In genomic region chr6:55913213-55914195, GRCh38 we compare ENCODE assay signal across 15 cellular contexts. TPM values are rescaled to one million over a fixed set of nuclear protein-coding genes. Genes with fewer than 3 reads are reported as not detected.
DNase-seq lines count a peak whose midpoint lies in the region; ATAC-seq and TF ChIP-seq lines count a peak whose summit lies in the region.
"Had no signal": no experiment of that assay in that cellular context is flagged by ENCODE, and none has a peak within 500 bp of the region (broad histone marks: within the 10 kb centered on the region; RNA-seq: fewer than 3 reads in every experiment).

No MANE protein-coding gene starts in this region.

- H3K36me3 ChIP-seq in OCI-LY3 (replicated peaks; ENCODE audit: low read depth, low read length): no peaks in the 10 kb centered on the region
- H3K36me3 ChIP-seq: ovary had no signal

- H3K4me2 ChIP-seq in OCI-LY3 (ENCODE audit: low read length): no peak overlapping the region

- ATAC-seq in GM18870 (IDR thresholded peaks at IDR 0.05; ENCODE audit: unreplicated experiment) (peak; percentile 69), HG03039 (IDR thresholded peaks at IDR 0.05; ENCODE audit: unreplicated experiment) (peak; percentile 58), GM21528 (IDR thresholded peaks at IDR 0.05; ENCODE audit: low FRiP score, unreplicated experiment) (no peak), GM21390 (IDR thresholded peaks at IDR 0.05; ENCODE audit: unreplicated experiment) (no peak)

- DNase-seq in iPS-NIHi7 (ENCODE audit: extremely low spot score): peak; percentile 45
- DNase-seq in nephron progenitor cell: no peak
- no peak for DNase-seq in mesothelial cell of epicardium (ENCODE audit: low spot score in 2 of 2, unreplicated experiment in 2 of 2)
- DNase-seq: foreskin melanocyte, NCI-H1436 treated with DMSO at 0.1 percent for 48 hours, ovary had no signal

- no peaks in the 10 kb centered on the region for H3K9me3 ChIP-seq in OCI-LY3 (ENCODE audit: insufficient read depth, low read length)
- H3K9me3 ChIP-seq: ovary had no signal

- H3K9me3 Mint-ChIP-seq in nephron progenitor cell (peaks cover 12% of the 10 kb centered on the region), mesothelial cell of epicardium (no peaks in the 10 kb centered on the region)
- H3K9me3 Mint-ChIP-seq: activated T-helper 1 cell treated with anti-CD3 and anti-CD28 coated beads, Interleukin-12 subunit alpha, Interleukin-12 subunit beta, Interleukin-2, Interleukin-4 antibody, amounts not matched to agents 30 ng/mL and 10 ng/mL and 1 ng/mL, durations not matched to agents 14 hours and 24 hours and 36 hours had no signal

- H3K4me1 ChIP-seq in OCI-LY3 (ENCODE audit: low read length): no peaks in the 10 kb centered on the region

- H3K36me3 Mint-ChIP-seq in nephron progenitor cell (ENCODE audit: low read depth) (no peaks in the 10 kb centered on the region), mesothelial cell of epicardium (no peaks in the 10 kb centered on the region)

- no peaks in the 10 kb centered on the region for H3K79me2 ChIP-seq in OCI-LY3 (ENCODE audit: low read length)

- H3K27ac ChIP-seq in OCI-LY3 (ENCODE audit: low read length): no peak overlapping the region
- H3K27ac ChIP-seq: ovary had no signal

- H3K27me3 Mint-ChIP-seq in nephron progenitor cell (ENCODE audit: low read depth, poor library complexity) (no peaks in the 10 kb centered on the region), mesothelial cell of epicardium (ENCODE audit: low read depth) (no peaks in the 10 kb centered on the region)
- H3K27me3 Mint-ChIP-seq: central memory CD8-positive, alpha-beta T cell had no signal

- no peaks in the 10 kb centered on the region for H4K20me1 ChIP-seq in OCI-LY3 (ENCODE audit: insufficient read depth, low read length)

- H3K9ac ChIP-seq in OCI-LY3 (ENCODE audit: low read length): no peak overlapping the region

- TF ChIP-seq CTCF in OCI-LY3 (IDR thresholded peaks at IDR 0.05; ENCODE audit: low read depth, low read length): no peak
- TF ChIP-seq CTCF in nephron progenitor cell (IDR thresholded peaks at IDR 0.05): no peak
- no peak for TF ChIP-seq CTCF in mesothelial cell of epicardium (IDR thresholded peaks at IDR 0.05; ENCODE audit: unreplicated experiment)

- H2AFZ ChIP-seq in OCI-LY3 (ENCODE audit: low read depth, low read length): 0 out of 2 replicates have a peak overlapping the region, but pooled peaks have one; percentile 9

- H3K27me3 ChIP-seq in OCI-LY3 (ENCODE audit: low read depth, low read length): no peaks in the 10 kb centered on the region
- H3K27me3 ChIP-seq: ovary had no signal

- H3K4me1 Mint-ChIP-seq in nephron progenitor cell (no peaks in the 10 kb centered on the region), mesothelial cell of epicardium (peaks cover 5% of the 10 kb centered on the region)
- H3K4me1 Mint-ChIP-seq: central memory CD8-positive, alpha-beta T cell had no signal

- H3K27ac Mint-ChIP-seq in nephron progenitor cell: no peak overlapping the region
- no peak overlapping the region for H3K27ac Mint-ChIP-seq in mesothelial cell of epicardium
- H3K27ac Mint-ChIP-seq: activated T-helper 1 cell treated with anti-CD3 and anti-CD28 coated beads, Interleukin-12 subunit alpha, Interleukin-12 subunit beta, Interleukin-2, Interleukin-4 antibody, amounts not matched to agents 30 ng/mL and 10 ng/mL and 1 ng/mL, durations not matched to agents 14 hours and 24 hours and 36 hours had no signal

- H3K4me3 Mint-ChIP-seq in nephron progenitor cell (no peak overlapping the region), mesothelial cell of epicardium (no peak overlapping the region)
- H3K4me3 Mint-ChIP-seq: activated T-helper 1 cell treated with anti-CD3 and anti-CD28 coated beads, Interleukin-12 subunit alpha, Interleukin-12 subunit beta, Interleukin-2, Interleukin-4 antibody, amounts not matched to agents 30 ng/mL and 10 ng/mL and 1 ng/mL, durations not matched to agents 14 hours and 24 hours and 36 hours; central memory CD8-positive, alpha-beta T cell had no signal

- H3K4me3 ChIP-seq in OCI-LY3 (ENCODE audit: low read length): no peak overlapping the region
- H3K4me3 ChIP-seq: lung, ovary had no signal

RNA-seq across cellular contexts. Expression of gene BMP5, which starts 38.1 kb away (rescaled TPM):
- 3.9 to 5.0 TPM (median 4.9 TPM) in 3 replicates for total RNA-seq in mesothelial cell of epicardium
- total RNA-seq: activated T-helper 1 cell treated with anti-CD3 and anti-CD28 coated beads, Interleukin-12 subunit alpha, Interleukin-12 subunit beta, Interleukin-2, Interleukin-4 antibody, amounts not matched to agents 30 ng/mL and 10 ng/mL and 1 ng/mL, durations not matched to agents 14 hours and 24 hours and 36 hours; OCI-LY7; ovary had no signal

Comparison
In these comparisons a context has a peak if more than half of its experiments do, and no peak if none do; other contexts are left out.
1. ATAC-seq: peak in GM18870 (single experiment) and HG03039 (single experiment); none in GM21528 (single experiment) and GM21390 (single experiment).